Comparison of ENCODE assay signal across 13 cellular contexts in genomic region chr16:12163970-12164369, GRCh38.
DNase-seq lines count a peak whose midpoint lies in the region; ATAC-seq and TF ChIP-seq lines count a peak whose summit lies in the region.
"Had no signal": no experiment of that assay in that cellular context is flagged by ENCODE, and none has a peak within 500 bp of the region (broad histone marks: within the 10 kb centered on the region; RNA-seq: fewer than 3 reads in every experiment).

No MANE protein-coding gene starts in this region.

- POLR2A ChIA-PET in CD8-positive, alpha-beta T cell (lab: Charles Lee): no interaction called here
- POLR2A ChIA-PET in HEK293 (lab: Yijun Ruan, JAX): interaction anchor here (0.6 kb wide), 1 partner anchor 56 kb away, joined by 4 read pairs; no protein-coding TSS in a partner anchor

- no peak for TF ChIP-seq POLR2A in spleen (IDR thresholded peaks at IDR 0.05)

- peak overlapping the region; percentile 21 for H3K27ac Mint-ChIP-seq in CD8-positive, alpha-beta T cell
- H3K27ac Mint-ChIP-seq in glutamatergic neuron (ENCODE audit: unreplicated experiment): no peak overlapping the region
- H3K27ac Mint-ChIP-seq: GM23338 had no signal

- no peaks in the 10 kb centered on the region for H3K27me3 ChIP-seq in CD8-positive, alpha-beta T cell (ENCODE audit: insufficient read depth, low read length)
- H3K27me3 ChIP-seq in spleen (replicated peaks in 1 of 7): no peaks in the 10 kb centered on the region

- H3K4me1 Mint-ChIP-seq in CD8-positive, alpha-beta T cell (ENCODE audit: low read depth): peaks cover 3% of the 10 kb centered on the region
- H3K4me1 Mint-ChIP-seq in glutamatergic neuron (ENCODE audit: low read depth, unreplicated experiment): peaks cover 4% of the 10 kb centered on the region

- no peak overlapping the region for H3K4me3 Mint-ChIP-seq in CD8-positive, alpha-beta T cell
- peak overlapping the region; percentile 3 for H3K4me3 Mint-ChIP-seq in glutamatergic neuron (ENCODE audit: unreplicated experiment)
- H3K4me3 Mint-ChIP-seq: CD4-positive, alpha-beta memory T cell; GM23338 had no signal

- CTCF ChIA-PET in CD8-positive, alpha-beta T cell (lab: Charles Lee): no interaction called here
- CTCF ChIA-PET in HEK293 (lab: Yijun Ruan, JAX): interaction anchor here (1.1 kb wide), 1 partner anchor 69 kb away, joined by 5 read pairs; no protein-coding TSS in a partner anchor

- peaks cover 49% of the 10 kb centered on the region for H3K36me3 Mint-ChIP-seq in CD8-positive, alpha-beta T cell
- H3K36me3 Mint-ChIP-seq in glutamatergic neuron (ENCODE audit: unreplicated experiment): peaks cover 5% of the 10 kb centered on the region

- no peaks in the 10 kb centered on the region for H3K27me3 Mint-ChIP-seq in CD8-positive, alpha-beta T cell (ENCODE audit: low read depth)
- H3K27me3 Mint-ChIP-seq in glutamatergic neuron (ENCODE audit: unreplicated experiment): no peaks in the 10 kb centered on the region
- H3K27me3 Mint-ChIP-seq: CD4-positive, alpha-beta memory T cell had no signal

- H3K4me1 ChIP-seq in CD8-positive, alpha-beta T cell (ENCODE audit: insufficient read depth, low read length): no peaks in the 10 kb centered on the region
- no peaks in the 10 kb centered on the region for H3K4me1 ChIP-seq in HEK293 (ENCODE audit: control insufficient read depth, insufficient read depth, low read length)
- H3K4me1 ChIP-seq in spleen: peaks cover 0 to 19% (median 6%) of the 10 kb centered on the region in 6 donors
- H3K4me1 ChIP-seq: Caco-2, HAP-1 had no signal

- H3K4me3 ChIP-seq in CD8-positive, alpha-beta T cell (ENCODE audit: low read depth, low read length): no peak overlapping the region
- no peak overlapping the region for H3K4me3 ChIP-seq in HEK293 (ENCODE audit: low read depth, low read length)
- no peak overlapping the region for H3K4me3 ChIP-seq in spleen
- H3K4me3 ChIP-seq: GM23338, HAP-1 had no signal

- no peaks in the 10 kb centered on the region for H3K9me3 Mint-ChIP-seq in CD8-positive, alpha-beta T cell
- H3K9me3 Mint-ChIP-seq in glutamatergic neuron (ENCODE audit: unreplicated experiment): peaks cover 3% of the 10 kb centered on the region
- H3K9me3 Mint-ChIP-seq: CD4-positive, alpha-beta memory T cell; GM23338 had no signal

- no peaks in the 10 kb centered on the region for H3K9me3 ChIP-seq in CD8-positive, alpha-beta T cell (ENCODE audit: low read length)
- H3K9me3 ChIP-seq in HEK293 (ENCODE audit: control insufficient read depth, insufficient read depth, low read depth, low read length): no peaks in the 10 kb centered on the region
- H3K9me3 ChIP-seq in spleen: no peaks in the 10 kb centered on the region
- H3K9me3 ChIP-seq: Caco-2, HAP-1 had no signal

- intact Hi-C loops in CD8-positive, alpha-beta T cell (cut with DNase I, micrococcal nuclease): loop anchor here in 1 of 2 experiments (10.0 kb wide), 1 partner anchor 201 kb away; no protein-coding TSS in a partner anchor
- intact Hi-C loops in spleen (cut with DNase I; ENCODE audit: low total_unique reads): no loop called here

- no peak for DNase-seq in CD8-positive, alpha-beta T cell
- DNase-seq in glutamatergic neuron (no peak), spleen (peak; percentile 11)
- DNase-seq: C1 segment of cervical spinal cord; Caco-2; CD4-positive, alpha-beta memory T cell; DMS153; DND-41 had no signal

- H3K27ac ChIP-seq in CD8-positive, alpha-beta T cell (ENCODE audit: low read depth, low read length): no peak overlapping the region
- no peak overlapping the region for H3K27ac ChIP-seq in HEK293 (ENCODE audit: extremely low read depth, low read depth, low read length)
- H3K27ac ChIP-seq in spleen: no peak overlapping the region

- no peaks in the 10 kb centered on the region for H3K36me3 ChIP-seq in CD8-positive, alpha-beta T cell (ENCODE audit: insufficient read depth, low read length)
- H3K36me3 ChIP-seq in HEK293 (ENCODE audit: control insufficient read depth in 2 of 2, insufficient read depth in 1 of 2, low read length in 2 of 2) (no peaks in the 10 kb centered on the region), spleen (peaks cover 0 to 39% (median 0%) of the 10 kb centered on the region in 6 donors)
- H3K36me3 ChIP-seq: HAP-1 had no signal

- no peak for ATAC-seq in CD8-positive, alpha-beta T cell
- ATAC-seq in GM21360 (IDR thresholded peaks at IDR 0.05; ENCODE audit: unreplicated experiment) (no peak), HG02678 (IDR thresholded peaks at IDR 0.05; ENCODE audit: unreplicated experiment) (no peak)
- ATAC-seq: GM23338 had no signal

- no peak for TF ChIP-seq CTCF in CD8-positive, alpha-beta T cell (IDR thresholded peaks at IDR 0.05)
- TF ChIP-seq CTCF in HEK293 (tag by site-specific recombination; IDR thresholded peaks at IDR 0.05) (no peak), glutamatergic neuron (IDR thresholded peaks at IDR 0.05; ENCODE audit: partially characterized antibody, unreplicated experiment) (no peak), spleen (IDR thresholded peaks at IDR 0.05 in 8 of 11, conservative IDR thresholded peaks at IDR 0.05 in 3 of 11) (no peak)

- 91 to 98% (median 96%) methylated on average over 4 of the region's 4 CpGs for WGBS in spleen, 5 donors

TF ChIP-seq in HEK293, 187 proteins besides CTCF, POLR2A, EP300 and RAD21:
- no peak for TF ChIP-seq ZNF843 (tag by site-specific recombination; IDR thresholded peaks at IDR 0.05)
- TF ChIP-seq MYNN (tag by site-specific recombination; IDR thresholded peaks at IDR 0.05; ENCODE audit: borderline replicate concordance): no peak
- TF ChIP-seq BCL11A (tag by site-specific recombination; IDR thresholded peaks at IDR 0.05; ENCODE audit: low read depth): no peak
- peak; percentile 95 for TF ChIP-seq ZNF623 (tag by site-specific recombination; IDR thresholded peaks at IDR 0.05)
- no peak for TF ChIP-seq ZBTB21 (tag by site-specific recombination; IDR thresholded peaks at IDR 0.05)
- TF ChIP-seq KLF10 (tag by site-specific recombination; IDR thresholded peaks at IDR 0.05): no peak
